ENCODE assay signal across 19 cellular contexts in the genomic region with DNA sequence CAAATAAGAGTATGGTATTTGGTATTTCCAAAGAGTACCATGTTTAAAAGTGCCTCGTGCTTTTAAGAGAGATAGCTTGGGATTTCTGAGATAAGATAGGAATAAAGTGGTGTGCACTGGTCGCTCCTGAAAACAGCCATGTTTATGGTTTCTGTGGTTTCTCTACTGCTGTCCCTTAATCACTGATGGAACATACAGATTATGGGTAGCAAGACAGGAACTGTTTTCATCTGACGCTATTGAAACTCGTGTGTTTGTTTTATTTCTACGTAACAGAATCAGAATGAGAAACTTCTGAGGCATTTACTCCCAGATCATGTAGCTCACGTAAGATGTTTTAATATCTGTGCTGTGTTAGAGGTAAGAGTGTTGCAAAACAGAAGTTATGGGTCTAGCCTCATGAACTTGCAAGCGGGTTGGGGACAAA.
DNase-seq lines count a peak whose midpoint lies in the region; ATAC-seq and TF ChIP-seq lines count a peak whose summit lies in the region.
"Had no signal": no experiment of that assay in that cellular context is flagged by ENCODE, and none has a peak within 500 bp of the region (broad histone marks: within the 10 kb centered on the region; RNA-seq: fewer than 3 reads in every experiment).

No MANE protein-coding gene starts in this region.

- H3K4me1 Mint-ChIP-seq in activated T-cell treated with anti-CD3 and anti-CD28 coated beads, Interleukin-2, amount 50 U/mL, for 4 hours (ENCODE audit: low read depth) = peaks cover 15% of the 10 kb centered on the region
- H3K4me1 Mint-ChIP-seq in T-helper 17 cell = peaks cover 13% of the 10 kb centered on the region
- peaks cover 30% of the 10 kb centered on the region for H3K4me1 Mint-ChIP-seq in endodermal cell
- H3K4me1 Mint-ChIP-seq in stimulated activated effector memory CD8-positive, alpha-beta T cell treated with anti-CD3 and anti-CD28 coated beads, Interleukin-12 subunit alpha, Interleukin-12 subunit beta, amount 100 ng/mL, for 72 hours = peaks cover 26% of the 10 kb centered on the region

- no peak overlapping the region for H3K9ac ChIP-seq in endodermal cell (ENCODE audit: extremely low read depth, low read length, poor library complexity, severe bottlenecking)
- H3K9ac ChIP-seq: GM23248 had no signal

- peaks cover 3% of the 10 kb centered on the region for H3K4me1 ChIP-seq in endodermal cell (ENCODE audit: control insufficient read depth, insufficient read depth, low read length)
- H3K4me1 ChIP-seq: stomach had no signal

- H3K4me3 Mint-ChIP-seq in activated T-cell treated with anti-CD3 and anti-CD28 coated beads, Interleukin-2, amount 50 U/mL, for 4 hours = no peak overlapping the region
- H3K4me3 Mint-ChIP-seq in T-helper 17 cell (no peak overlapping the region), endodermal cell (no peak overlapping the region)
- H3K4me3 Mint-ChIP-seq in stimulated activated effector memory CD8-positive, alpha-beta T cell treated with anti-CD3 and anti-CD28 coated beads, Interleukin-12 subunit alpha, Interleukin-12 subunit beta, amount 100 ng/mL, for 72 hours = no peak overlapping the region

- no peak for DNase-seq in activated T-cell treated with anti-CD3 and anti-CD28 coated beads, Interleukin-2, amount 50 U/mL, for 4 hours
- DNase-seq in activated T-cell treated with anti-CD3 and anti-CD28 coated beads, Interleukin-2, amount 50 U/mL, for 1 hour = no peak
- DNase-seq in T-helper 17 cell (no peak), endodermal cell (peak; percentile 1), kidney glomerular epithelial cell (lab: John Stamatoyannopoulos, UW) (no peak), RPMI8226 (no peak)
- no peak for DNase-seq in stimulated activated effector memory CD8-positive, alpha-beta T cell treated with anti-CD3 and anti-CD28 coated beads, Interleukin-12 subunit alpha, Interleukin-12 subunit beta, amount 100 ng/mL, for 72 hours (ENCODE audit: low spot score in 2 of 2)
- DNase-seq: activated CD8-positive, alpha-beta memory T cell treated with anti-CD3 and anti-CD28 coated beads, Interleukin-2, amount 50 U/mL, for 48 hours; glutamatergic neuron; GM23248; islet precursor cell; NCI-H1092; NCI-H2081 treated with DMSO at 0.1 percent for 48 hours; NCI-H526; PC-3; retina; stomach; WERI-Rb-1 had no signal

- no peak overlapping the region for H3K27ac ChIP-seq in endodermal cell (ENCODE audit: low read depth, low read length)
- H3K27ac ChIP-seq: GM23248, stomach, WERI-Rb-1 had no signal

- 94% methylated on average over 7 of the region's 7 CpGs for WGBS in endodermal cell (ENCODE audit: insufficient coverage in 1 of 2, insufficient read length in 1 of 2), 2 experiments

- no peaks in the 10 kb centered on the region for H3K27me3 Mint-ChIP-seq in activated T-cell treated with anti-CD3 and anti-CD28 coated beads, Interleukin-2, amount 50 U/mL, for 4 hours (ENCODE audit: low read depth)
- H3K27me3 Mint-ChIP-seq in T-helper 17 cell (no peaks in the 10 kb centered on the region), endodermal cell (ENCODE audit: insufficient read depth) (no peaks in the 10 kb centered on the region)

- ATAC-seq in activated T-cell treated with anti-CD3 and anti-CD28 coated beads, Interleukin-2, amount 50 U/mL, for 4 hours = peak; percentile 66 to 73
- ATAC-seq in T-helper 17 cell (peak; percentile 41), HG03378 (IDR thresholded peaks at IDR 0.05; ENCODE audit: unreplicated experiment) (no peak)
- ATAC-seq in stimulated activated effector memory CD8-positive, alpha-beta T cell treated with anti-CD3 and anti-CD28 coated beads, Interleukin-12 subunit alpha, Interleukin-12 subunit beta, amount 100 ng/mL, for 72 hours = peak; percentile 76
- ATAC-seq: PC-3 had no signal

- H3K36me3 ChIP-seq in endodermal cell (ENCODE audit: control insufficient read depth, insufficient read depth, low read length) = peaks cover 54% of the 10 kb centered on the region

- H3K9me3 ChIP-seq in T-helper 17 cell (ENCODE audit: control insufficient read depth, low read length, poor library complexity, severe bottlenecking) (no peaks in the 10 kb centered on the region), endodermal cell (ENCODE audit: control insufficient read depth, low read length) (no peaks in the 10 kb centered on the region)
- H3K9me3 ChIP-seq: stomach had no signal

- TF ChIP-seq CTCF in endodermal cell (conservative IDR thresholded peaks at IDR 0.05) = no peak

- H3K36me3 Mint-ChIP-seq in activated T-cell treated with anti-CD3 and anti-CD28 coated beads, Interleukin-2, amount 50 U/mL, for 4 hours (ENCODE audit: insufficient read depth) = peaks cover 34% of the 10 kb centered on the region
- peaks cover 2% of the 10 kb centered on the region for H3K36me3 Mint-ChIP-seq in T-helper 17 cell (ENCODE audit: low read depth)
- peaks cover 63% of the 10 kb centered on the region for H3K36me3 Mint-ChIP-seq in endodermal cell (ENCODE audit: low read depth)
- H3K36me3 Mint-ChIP-seq in stimulated activated effector memory CD8-positive, alpha-beta T cell treated with anti-CD3 and anti-CD28 coated beads, Interleukin-12 subunit alpha, Interleukin-12 subunit beta, amount 100 ng/mL, for 72 hours = peaks cover 49% of the 10 kb centered on the region

- peak overlapping the region; percentile 32 for H3K27ac Mint-ChIP-seq in T-helper 17 cell
- H3K27ac Mint-ChIP-seq in endodermal cell = peak overlapping the region; percentile 37
- peak overlapping the region; percentile 60 for H3K27ac Mint-ChIP-seq in stimulated activated effector memory CD8-positive, alpha-beta T cell treated with anti-CD3 and anti-CD28 coated beads, Interleukin-12 subunit alpha, Interleukin-12 subunit beta, amount 100 ng/mL, for 72 hours

- no peaks in the 10 kb centered on the region for H3K9me3 Mint-ChIP-seq in activated T-cell treated with anti-CD3 and anti-CD28 coated beads, Interleukin-2, amount 50 U/mL, for 4 hours
- H3K9me3 Mint-ChIP-seq in endodermal cell = peaks cover 3% of the 10 kb centered on the region
- H3K9me3 Mint-ChIP-seq in stimulated activated effector memory CD8-positive, alpha-beta T cell treated with anti-CD3 and anti-CD28 coated beads, Interleukin-12 subunit alpha, Interleukin-12 subunit beta, amount 100 ng/mL, for 72 hours = no peaks in the 10 kb centered on the region

- no peak overlapping the region for H3K4me3 ChIP-seq in endodermal cell (ENCODE audit: low read length)
- H3K4me3 ChIP-seq: GM23248, stomach had no signal

- H3K27me3 ChIP-seq in endodermal cell (ENCODE audit: control insufficient read depth, insufficient read depth, low read length, poor library complexity, severe bottlenecking) = no peaks in the 10 kb centered on the region
- H3K27me3 ChIP-seq: stomach had no signal
